Comparison of ENCODE assay signal across 14 cellular contexts in the genomic region with DNA sequence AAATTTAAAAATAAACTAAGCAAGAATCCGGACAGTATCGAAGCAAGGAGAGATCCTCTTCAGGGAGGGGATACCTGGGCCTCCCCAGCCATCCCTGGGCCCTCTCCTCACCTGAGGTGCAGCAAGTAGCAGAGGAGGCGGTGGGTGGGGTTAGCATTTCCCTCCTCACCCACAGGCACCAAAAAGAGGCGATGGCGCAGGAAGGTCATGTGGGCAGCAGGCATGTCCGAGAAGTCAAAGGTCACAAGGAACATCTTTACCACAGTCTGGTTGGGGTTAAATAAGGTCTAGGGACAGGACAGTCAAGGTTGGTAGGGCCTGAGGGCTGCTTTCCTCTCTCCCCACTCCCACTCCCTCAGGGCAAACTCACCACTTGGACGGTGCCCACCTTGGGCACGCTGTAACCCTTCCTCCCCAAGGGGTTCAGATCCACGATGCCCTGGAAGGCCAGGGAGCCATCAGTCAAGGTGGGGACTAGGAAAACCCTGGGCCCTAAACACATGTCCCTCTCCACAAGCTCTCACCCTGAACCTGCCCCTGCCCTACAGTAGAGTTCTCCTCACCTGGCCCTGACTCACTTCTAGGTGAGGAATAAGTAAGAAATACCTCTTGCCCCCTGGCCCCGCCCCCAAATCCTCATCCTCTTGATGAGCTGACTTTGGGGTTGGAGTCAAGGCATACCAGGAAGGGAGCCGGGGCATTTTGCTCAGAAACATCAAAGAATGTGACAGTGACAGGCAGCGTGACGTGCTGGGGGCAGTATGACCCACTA.
"Had no signal": no experiment of that assay in that cellular context is flagged by ENCODE, and none has a peak within 500 bp of the region (broad histone marks: within the 10 kb centered on the region; RNA-seq: fewer than 3 reads in every experiment).

No MANE protein-coding gene starts in this region.

- H3K27ac ChIP-seq: gastroesophageal sphincter, SK-N-MC, suprapubic skin, upper lobe of left lung had no signal

- H3K4me3 Mint-ChIP-seq: activated CD4-positive, alpha-beta T cell treated with anti-CD3 and anti-CD28 coated beads, Interleukin-2, amount 10 ng/mL, durations not matched to agents 24 days and 14 days; activated naive CD8-positive, alpha-beta T cell treated with anti-CD3 and anti-CD28 coated beads for 36 hours; T-cell had no signal

- H3K27me3 ChIP-seq: gastroesophageal sphincter, suprapubic skin, upper lobe of left lung had no signal

- H3K4me3 ChIP-seq: gastroesophageal sphincter, SK-N-MC, suprapubic skin, upper lobe of left lung had no signal

- H3K9me3 Mint-ChIP-seq: activated CD4-positive, alpha-beta T cell treated with anti-CD3 and anti-CD28 coated beads, Interleukin-2, amount 10 ng/mL, durations not matched to agents 24 days and 14 days; activated naive CD8-positive, alpha-beta T cell treated with anti-CD3 and anti-CD28 coated beads for 36 hours; T-cell had no signal

- H3K27me3 Mint-ChIP-seq: activated CD4-positive, alpha-beta T cell treated with anti-CD3 and anti-CD28 coated beads, Interleukin-2, amount 10 ng/mL, durations not matched to agents 24 days and 14 days; activated naive CD8-positive, alpha-beta T cell treated with anti-CD3 and anti-CD28 coated beads for 36 hours; T-cell had no signal

- H3K27ac Mint-ChIP-seq: activated CD4-positive, alpha-beta T cell treated with anti-CD3 and anti-CD28 coated beads, Interleukin-2, amount 10 ng/mL, durations not matched to agents 24 days and 14 days; activated naive CD8-positive, alpha-beta T cell treated with anti-CD3 and anti-CD28 coated beads for 36 hours had no signal

- H3K9me3 ChIP-seq: gastroesophageal sphincter, suprapubic skin, upper lobe of left lung had no signal

- DNase-seq: activated CD4-positive, alpha-beta T cell treated with anti-CD3 and anti-CD28 coated beads, Interleukin-2, amount 10 ng/mL, durations not matched to agents 24 days and 14 days; activated naive CD8-positive, alpha-beta T cell treated with anti-CD3 and anti-CD28 coated beads for 36 hours; activated T-cell treated with anti-CD3 and anti-CD28 coated beads for 4 hours; effector memory CD4-positive, alpha-beta T cell; left ventricle myocardium superior; nucleus accumbens; stimulated activated CD4-positive, alpha-beta T cell treated with anti-CD3 and anti-CD28 coated beads, Interleukin-2, amount 100 ng/mL, for 24 hours; stimulated activated naive CD4-positive, alpha-beta T cell treated with Interleukin-2 at 50 U/mL for 16 hours; T-cell; T1000; upper lobe of left lung had no signal
